8 cellular contexts compared by ENCODE assay signal in genomic region chr18:68918216-68918615, GRCh38.
"Had no signal": no experiment of that assay in that cellular context is flagged by ENCODE, and none has a peak within 500 bp of the region (broad histone marks: within the 10 kb centered on the region; RNA-seq: fewer than 3 reads in every experiment).

No MANE protein-coding gene starts in this region.

- H2AFZ ChIP-seq: GM23248 had no signal

- DNase-seq: GM23248, GOT3, H7, HFFc6, IMR-90 had no signal

- H3K27ac ChIP-seq: GM23248 had no signal

- H3K36me3 ChIP-seq: HAP-1 had no signal

- H3K4me3 ChIP-seq: GM23248, HAP-1, K562 had no signal

- H3K9me3 ChIP-seq: HAP-1 had no signal

- H3K9ac ChIP-seq: GM23248 had no signal

- ATAC-seq: HCT116, K562 had no signal
